14 cellular contexts compared by ENCODE assay signal in the genomic region with DNA sequence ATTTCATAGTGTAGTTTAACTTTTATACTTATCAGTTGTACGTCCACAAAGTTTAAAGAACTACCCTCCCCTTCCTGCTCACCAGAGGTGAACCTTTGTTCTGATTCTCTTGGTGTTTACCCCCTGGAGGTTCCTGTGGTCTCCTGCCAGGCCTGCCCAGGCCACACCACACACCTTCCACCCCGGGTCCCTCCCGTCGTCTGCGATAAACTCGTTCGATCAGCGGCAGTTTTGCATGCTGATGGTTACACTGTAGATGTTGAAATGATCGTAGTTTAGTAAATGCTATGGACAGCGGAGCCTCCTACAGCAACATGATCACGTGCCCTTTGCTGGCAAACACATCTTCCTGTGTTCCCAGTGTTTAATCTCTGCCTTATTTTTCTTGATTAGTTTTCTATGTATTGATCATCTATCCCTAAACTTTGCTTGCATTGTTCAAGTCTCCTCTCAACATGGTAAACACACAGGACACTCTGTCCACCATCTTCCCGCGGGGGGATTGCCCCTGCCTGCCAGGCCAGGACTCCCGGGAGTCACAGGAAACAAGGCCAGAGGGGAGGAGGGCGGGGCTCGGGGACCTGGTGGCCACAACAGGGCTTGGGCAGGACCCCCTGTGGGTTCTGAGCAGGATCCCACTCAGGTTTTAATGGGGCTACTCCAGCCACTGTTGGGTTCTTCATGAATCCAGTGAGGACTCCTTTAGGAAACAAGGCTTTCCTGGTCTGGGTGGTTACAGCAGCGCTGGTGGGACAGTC.
"Had no signal": no experiment of that assay in that cellular context is flagged by ENCODE, and none has a peak within 500 bp of the region (broad histone marks: within the 10 kb centered on the region; RNA-seq: fewer than 3 reads in every experiment).

No MANE protein-coding gene starts in this region.

- H3K27ac ChIP-seq: dorsolateral prefrontal cortex, gastroesophageal sphincter, lower lobe of right lung, parathyroid adenoma, tibial artery had no signal

- H3K27ac Mint-ChIP-seq: activated T-helper 17 cell treated with anti-CD3 and anti-CD28 coated beads, Interleukin-2, amount 50 U/mL, for 72 hours; endodermal cell had no signal

- DNase-seq: activated CD4-positive, alpha-beta T cell treated with anti-CD3 and anti-CD28 coated beads, Interleukin-2, amount 50 U/mL, for 48 hours; activated CD4-positive, CD25-positive, alpha-beta regulatory T cell treated with anti-CD3 and anti-CD28 coated beads, Interleukin-2, amount 50 U/mL, for 72 hours; activated naive CD4-positive, alpha-beta T cell treated with Interleukin-2 at 50 U/mL for 16 hours; dorsolateral prefrontal cortex; endodermal cell; left colon; lower lobe of right lung; stimulated activated CD4-positive, alpha-beta T cell treated with anti-CD3 and anti-CD28 coated beads, Interleukin-12 subunit alpha, Interleukin-12 subunit beta, amount 100 ng/mL, for 4 hours; stimulated activated CD4-positive, alpha-beta T cell treated with anti-CD3 and anti-CD28 coated beads, Interleukin-2, amount 100 ng/mL, for 24 hours; T-helper 9 cell; tibial artery had no signal

- H3K9me3 ChIP-seq: gastroesophageal sphincter, lower lobe of right lung, tibial artery had no signal

- H3K36me3 ChIP-seq: gastroesophageal sphincter, lower lobe of right lung, tibial artery had no signal

- H3K9me3 Mint-ChIP-seq: activated T-helper 17 cell treated with anti-CD3 and anti-CD28 coated beads, Interleukin-2, amount 50 U/mL, for 72 hours had no signal

- H2AFZ ChIP-seq: parathyroid adenoma had no signal

- H3K4me3 ChIP-seq: dorsolateral prefrontal cortex, gastroesophageal sphincter, lower lobe of right lung, tibial artery had no signal

- ATAC-seq: activated T-helper 17 cell treated with anti-CD3 and anti-CD28 coated beads, Interleukin-2, amount 50 U/mL, for 72 hours; gastroesophageal sphincter; left colon; lower lobe of right lung had no signal

- H3K4me3 Mint-ChIP-seq: endodermal cell had no signal
